Comparison of ENCODE assay signal across 21 cellular contexts in genomic region chr1:218394416-218394815, GRCh38. TPM values are rescaled to one million over a fixed set of nuclear protein-coding genes. Genes with fewer than 3 reads are reported as not detected.
DNase-seq lines count a peak whose midpoint lies in the region; ATAC-seq and TF ChIP-seq lines count a peak whose summit lies in the region.
"Had no signal": no experiment of that assay in that cellular context is flagged by ENCODE, and none has a peak within 500 bp of the region (broad histone marks: within the 10 kb centered on the region; RNA-seq: fewer than 3 reads in every experiment).

No MANE protein-coding gene starts in this region.

- ATAC-seq in left ventricle myocardium superior: peak; percentile 86
- peak; percentile 52 for ATAC-seq in thoracic aorta (ENCODE audit: insufficient number of reproducible peaks, low FRiP score, low read depth)
- ATAC-seq in HG03108 (IDR thresholded peaks at IDR 0.05; ENCODE audit: unreplicated experiment): no peak
- ATAC-seq in GM21515 (IDR thresholded peaks at IDR 0.05; ENCODE audit: unreplicated experiment): no peak
- ATAC-seq: activated CD8-positive, alpha-beta T cell treated with anti-CD3 and anti-CD28 coated beads, Interleukin-2, amount 10 ng/mL, durations not matched to agents 7 days and 5 days; esophagus mucosa had no signal

- H3K4me3 ChIP-seq in thoracic aorta: peak overlapping the region; percentile 55

- no peak overlapping the region for H3K27ac ChIP-seq in thoracic aorta

- no peaks in the 10 kb centered on the region for H3K9me3 ChIP-seq in thoracic aorta
- H3K9me3 ChIP-seq: BE2C had no signal

- intact Hi-C loops in left ventricle myocardium superior (cut with micrococcal nuclease): no loop called here

- peak; percentile 72 for DNase-seq in NCI-H748 (lab: John Stamatoyannopoulos, UW; ENCODE audit: unreplicated experiment)
- no peak for DNase-seq in NCI-H748 treated with DMSO at 0.1 percent for 48 hours (lab: John Stamatoyannopoulos, UW)
- peak; percentile 65 for DNase-seq in NCI-H69 (lab: John Stamatoyannopoulos, UW)
- DNase-seq in left ventricle myocardium superior: no peak
- no peak for DNase-seq in thoracic aorta (ENCODE audit: low spot score)
- DNase-seq in superior temporal gyrus (ENCODE audit: extremely low spot score): no peak
- DNase-seq: activated CD8-positive, alpha-beta T cell treated with anti-CD3 and anti-CD28 coated beads, Interleukin-2, amount 10 ng/mL, durations not matched to agents 7 days and 5 days; activated naive CD4-positive, alpha-beta T cell; activated T-cell treated with anti-CD3 and anti-CD28 coated beads, Interleukin-2, amount 50 U/mL, for 1 hour; BE2C; cerebellar nuclear complex; COR-L47; effector CD4-positive, alpha-beta T cell; EL; Karpas-422; NCI-H1048; stimulated activated CD4-positive, alpha-beta T cell treated with anti-CD3 and anti-CD28 coated beads, Interleukin-12 subunit alpha, Interleukin-12 subunit beta, amount 100 ng/mL, for 4 hours; T1000 had no signal

- H3K36me3 ChIP-seq in thoracic aorta: no peaks in the 10 kb centered on the region
- H3K36me3 ChIP-seq: BE2C had no signal

- H3K27me3 ChIP-seq in thoracic aorta (replicated peaks; ENCODE audit: insufficient read depth): no peaks in the 10 kb centered on the region
- H3K27me3 ChIP-seq: BE2C had no signal

- TF ChIP-seq CTCF in thoracic aorta (IDR thresholded peaks at IDR 0.05): no peak

- H3K4me1 ChIP-seq in thoracic aorta (ENCODE audit: control insufficient read depth in 1 of 2, low read depth in 2 of 2): peaks cover 7 to 17% of the 10 kb centered on the region in 2 donors
- H3K4me1 ChIP-seq: BE2C had no signal

RNA-seq across cellular contexts. Expression of gene TGFB2, which starts 49.3 kb away (rescaled TPM):
- total RNA-seq in left ventricle myocardium superior (2.0 TPM), thoracic aorta (1 to 10 TPM; 9.1 to 9.2 TPM)
- total RNA-seq: activated CD8-positive, alpha-beta T cell treated with anti-CD3 and anti-CD28 coated beads, Interleukin-2, amount 10 ng/mL, durations not matched to agents 7 days and 5 days had no signal

Comparison
In these comparisons a context has a peak if more than half of its experiments do, and no peak if none do; other contexts are left out.
1. DNase-seq: peak in NCI-H748 (single experiment) and NCI-H69 (single experiment); none in NCI-H748 treated with DMSO at 0.1 percent for 48 hours (single experiment), left ventricle myocardium superior (single experiment), thoracic aorta (single experiment) and superior temporal gyrus (single experiment).
2. ATAC-seq: peak in left ventricle myocardium superior (single experiment) and thoracic aorta (single experiment); none in HG03108 (single experiment) and GM21515 (single experiment).